Comparison of ENCODE assay signal across 1 cellular context in genomic region chr6:163525926-163526325, GRCh38.
TF ChIP-seq lines count a peak whose summit lies in the region.

No MANE protein-coding gene starts in this region.

TF ChIP-seq in A549, 52 proteins besides CTCF, POLR2A, EP300 and RAD21 (continued from another document):
- TF ChIP-seq FOSB (CRISPR knock-in tag; IDR thresholded peaks at IDR 0.05): no peak
- no peak for TF ChIP-seq BHLHE40 (IDR thresholded peaks at IDR 0.05; ENCODE audit: low read depth, low read length)
- no peak for TF ChIP-seq MAX (IDR thresholded peaks at IDR 0.05)
- no peak for TF ChIP-seq HDAC2 (IDR thresholded peaks at IDR 0.05)
